Comparison of ENCODE assay signal across 15 cellular contexts in the genomic region with DNA sequence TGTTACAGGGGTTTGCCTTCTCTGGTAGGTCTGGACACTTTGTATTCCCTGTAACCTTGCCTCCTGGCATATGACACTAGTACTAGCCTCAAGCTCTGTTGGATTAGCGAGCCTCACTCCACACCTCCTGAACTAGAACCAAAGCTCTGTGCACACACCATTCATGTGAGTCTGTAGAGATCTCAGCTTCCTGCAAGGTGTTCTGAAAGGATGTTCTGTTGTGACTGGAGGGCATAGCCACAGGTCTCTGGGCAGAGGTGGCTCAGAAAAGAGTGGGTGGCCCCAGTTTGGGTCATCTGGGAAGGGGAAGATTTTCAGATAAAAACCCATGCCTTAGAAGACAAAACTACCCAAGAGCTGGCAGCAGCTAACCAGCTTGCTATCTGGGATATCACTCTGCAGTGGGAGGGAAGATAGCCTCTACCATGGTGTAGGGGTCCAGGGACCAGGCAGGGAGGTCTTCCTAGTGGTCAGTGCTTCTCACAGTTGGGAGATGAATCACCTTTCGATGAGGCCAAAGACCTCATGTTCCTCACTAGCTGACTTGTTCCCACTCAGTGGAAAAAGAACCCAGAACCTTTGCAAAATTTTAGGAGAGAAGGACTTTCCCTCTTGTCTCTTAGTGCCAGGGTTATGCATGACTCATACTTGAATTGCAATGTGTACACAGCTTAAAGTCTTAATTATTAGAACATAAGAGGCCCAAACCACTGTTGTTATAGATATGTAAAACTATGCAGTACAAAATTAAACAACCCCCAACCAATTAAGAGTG. TPM values are rescaled to one million over a fixed set of nuclear protein-coding genes. Genes with fewer than 3 reads are reported as not detected.
DNase-seq lines count a peak whose midpoint lies in the region; ATAC-seq and TF ChIP-seq lines count a peak whose summit lies in the region.
"Had no signal": no experiment of that assay in that cellular context is flagged by ENCODE, and none has a peak within 500 bp of the region (broad histone marks: within the 10 kb centered on the region; RNA-seq: fewer than 3 reads in every experiment).

No MANE protein-coding gene starts in this region.

- H3K9me3 ChIP-seq in breast epithelium (no peaks in the 10 kb centered on the region), adipocyte (ENCODE audit: control insufficient read depth, low read length) (no peaks in the 10 kb centered on the region)
- H3K9me3 ChIP-seq: SJSA1, testis had no signal

- H3K27me3 Mint-ChIP-seq in MCF 10A (ENCODE audit: insufficient read depth, unreplicated experiment): no peaks in the 10 kb centered on the region
- H3K27me3 Mint-ChIP-seq in immature natural killer cell (ENCODE audit: low read depth in 3 of 3): peaks cover 1 to 6% (median 5%) of the 10 kb centered on the region in 3 donors

- H3K27me3 ChIP-seq in breast epithelium: no peaks in the 10 kb centered on the region
- peaks cover 5% of the 10 kb centered on the region for H3K27me3 ChIP-seq in adipocyte (replicated peaks; ENCODE audit: control insufficient read depth, insufficient read depth, low read length)
- H3K27me3 ChIP-seq: SJSA1, testis had no signal

- peak overlapping the region in 1 of 2 donors; percentile 8 for H3K27ac ChIP-seq in breast epithelium
- H3K27ac ChIP-seq: parathyroid adenoma, SJSA1, testis had no signal

- H3K9me3 Mint-ChIP-seq in MCF 10A (ENCODE audit: unreplicated experiment): no peaks in the 10 kb centered on the region
- H3K9me3 Mint-ChIP-seq in immature natural killer cell: no peaks in the 10 kb centered on the region

- no peak overlapping the region for H3K9ac ChIP-seq in adipocyte (ENCODE audit: low read length)
- H3K9ac ChIP-seq: parathyroid adenoma had no signal

- H3K36me3 Mint-ChIP-seq in MCF 10A (ENCODE audit: insufficient read depth, unreplicated experiment): peaks cover 6% of the 10 kb centered on the region
- no peaks in the 10 kb centered on the region for H3K36me3 Mint-ChIP-seq in immature natural killer cell

- H3K36me3 ChIP-seq in breast epithelium (no peaks in the 10 kb centered on the region), adipocyte (ENCODE audit: control insufficient read depth, insufficient read depth, low read length, severe bottlenecking) (no peaks in the 10 kb centered on the region)
- H3K36me3 ChIP-seq: SJSA1 had no signal

- BruUV-seq in MCF 10A (replicated peaks; lab: Mats Ljungman, UMichigan): no TSS peak

- no peak for TF ChIP-seq POLR2A in breast epithelium (IDR thresholded peaks at IDR 0.05)

- H3K27ac Mint-ChIP-seq in MCF 10A (ENCODE audit: low read depth, unreplicated experiment) (peak overlapping the region; percentile 66), immature natural killer cell (no peak overlapping the region)

- no peak for ATAC-seq in HG02759 (IDR thresholded peaks at IDR 0.05; ENCODE audit: unreplicated experiment)

- CTCF ChIA-PET in MCF 10A (lab: Yijun Ruan, JAX): interaction anchor here (1.1 to 2.2 kb wide), 3 partner anchors 11 to 70 kb away, joined by 3 to 13 read pairs (median 3); no protein-coding TSS in a partner anchor

- POLR2A ChIA-PET in MCF 10A (lab: Yijun Ruan, JAX): interaction anchor here (0.6 to 3.2 kb wide), 7 partner anchors 12 to 954 kb away, joined by 3 to 19 read pairs (median 4); no protein-coding TSS in a partner anchor

- H3K4me1 ChIP-seq in breast epithelium: no peaks in the 10 kb centered on the region
- peaks cover 26% of the 10 kb centered on the region for H3K4me1 ChIP-seq in adipocyte (ENCODE audit: control insufficient read depth, insufficient read depth, low read length)
- H3K4me1 ChIP-seq: SJSA1, testis had no signal

- peaks cover 51% of the 10 kb centered on the region for H3K4me1 Mint-ChIP-seq in MCF 10A (ENCODE audit: insufficient read depth, unreplicated experiment)
- H3K4me1 Mint-ChIP-seq in immature natural killer cell: no peaks in the 10 kb centered on the region

- no peak overlapping the region for H3K4me3 Mint-ChIP-seq in MCF 10A (ENCODE audit: unreplicated experiment)
- H3K4me3 Mint-ChIP-seq in immature natural killer cell: no peak overlapping the region

- intact Hi-C loops in MCF 10A (cut with micrococcal nuclease): no loop called here
- intact Hi-C loops in breast epithelium (cut with DNase I; ENCODE audit: low total_unique reads): no loop called here

- no peak overlapping the region for H3K4me3 ChIP-seq in breast epithelium
- H3K4me3 ChIP-seq in adipocyte (ENCODE audit: low read length): no peak overlapping the region
- H3K4me3 ChIP-seq: SJSA1, testis had no signal

- TF ChIP-seq CTCF in MCF 10A (IDR thresholded peaks at IDR 0.05; ENCODE audit: unreplicated experiment) (no peak), breast epithelium (IDR thresholded peaks at IDR 0.05) (no peak)

- peak; percentile 69 for DNase-seq in MCF 10A (ENCODE audit: unreplicated experiment)
- DNase-seq in breast epithelium (ENCODE audit: low spot score in 2 of 2): no peak
- peak; percentile 17 for DNase-seq in adipocyte (ENCODE audit: low read depth)
- DNase-seq in fibroblast of peridontal ligament (ENCODE audit: extremely low read depth): peak; percentile 32
- DNase-seq in stromal cell of bone marrow (ENCODE audit: low read depth): peak; percentile 47
- DNase-seq in immature natural killer cell: no peak
- no peak for DNase-seq in GF-D8 (lab: John Stamatoyannopoulos, UW)
- DNase-seq: activated CD4-positive, alpha-beta T cell treated with anti-CD3 and anti-CD28 coated beads for 4 hours; NCI-H1092; NCI-H526 treated with DMSO at 0.1 percent for 48 hours; stimulated activated CD4-positive, alpha-beta T cell treated with anti-CD3 and anti-CD28 coated beads, Interleukin-4, amount 100 ng/mL, for 1 hour; testis had no signal

RNA-seq across cellular contexts. Expression of gene HLA-F, which starts 41.4 kb away (rescaled TPM):
- total RNA-seq in MCF 10A (2022) (16.9 and 28.5 TPM in 2 replicates), breast epithelium (10 to 100 TPM; 58.6 to 93.7 (median 64.1) TPM)
- polyA plus RNA-seq in immature natural killer cell: 100 to 1,000 TPM; 595 to 720 (median 639) TPM

Comparison
In these comparisons a context has a peak if more than half of its experiments do, and no peak if none do; other contexts are left out.
1. DNase-seq: peak in MCF 10A (single experiment), adipocyte (single experiment), fibroblast of peridontal ligament (single experiment) and stromal cell of bone marrow (single experiment); none in breast epithelium (0 of 2), immature natural killer cell (0 of 3) and GF-D8 (single experiment).